ENCODE assay signal across 1 cellular context in the genomic region with DNA sequence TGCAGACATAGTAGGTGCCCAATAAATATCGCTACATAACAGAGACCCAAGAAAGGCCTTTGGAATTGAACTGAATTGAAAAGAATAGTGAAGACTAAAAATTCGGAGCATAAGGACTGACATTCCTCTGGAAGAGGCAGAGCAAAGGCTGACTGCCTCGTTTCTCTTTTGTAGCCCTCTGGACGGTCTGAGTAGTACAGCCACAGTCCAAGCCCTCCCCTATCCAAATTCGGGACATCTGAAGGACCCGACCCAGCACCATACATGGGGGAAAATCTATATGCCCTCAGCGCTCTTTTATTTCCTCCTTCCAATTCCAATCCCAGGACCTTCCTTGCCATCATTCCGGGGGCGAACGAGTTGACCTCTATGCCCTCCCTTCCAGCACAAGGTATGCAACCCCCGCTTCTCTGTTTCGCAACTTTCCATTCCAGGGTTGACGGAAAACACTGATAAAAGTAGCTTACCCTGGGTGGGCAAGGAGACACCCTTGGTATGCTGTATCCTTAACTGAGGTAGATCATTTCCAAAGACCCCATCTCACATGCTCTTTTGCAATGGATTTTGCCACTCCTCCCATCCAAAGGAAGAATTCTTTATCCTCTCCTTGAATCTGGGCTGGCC.
TF ChIP-seq lines count a peak whose summit lies in the region.

No MANE protein-coding gene starts in this region.

TF ChIP-seq in HepG2, 621 proteins besides CTCF, POLR2A, EP300 and RAD21 (continued from another document and continues in another):
- TF ChIP-seq PHF20 (CRISPR knock-in tag; IDR thresholded peaks at IDR 0.05): no peak
- TF ChIP-seq ZNF383 (CRISPR knock-in tag; IDR thresholded peaks at IDR 0.05; ENCODE audit: borderline replicate concordance): no peak
- TF ChIP-seq, protein P1, sequence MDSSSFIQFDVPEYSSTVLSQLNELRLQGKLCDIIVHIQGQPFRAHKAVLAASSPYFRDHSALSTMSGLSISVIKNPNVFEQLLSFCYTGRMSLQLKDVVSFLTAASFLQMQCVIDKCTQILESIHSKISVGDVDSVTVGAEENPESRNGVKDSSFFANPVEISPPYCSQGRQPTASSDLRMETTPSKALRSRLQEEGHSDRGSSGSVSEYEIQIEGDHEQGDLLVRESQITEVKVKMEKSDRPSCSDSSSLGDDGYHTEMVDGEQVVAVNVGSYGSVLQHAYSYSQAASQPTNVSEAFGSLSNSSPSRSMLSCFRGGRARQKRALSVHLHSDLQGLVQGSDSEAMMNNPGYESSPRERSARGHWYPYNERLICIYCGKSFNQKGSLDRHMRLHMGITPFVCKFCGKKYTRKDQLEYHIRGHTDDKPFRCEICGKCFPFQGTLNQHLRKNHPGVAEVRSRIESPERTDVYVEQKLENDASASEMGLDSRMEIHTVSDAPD (CRISPR knock-in tag; IDR thresholded peaks at IDR 0.05): no peak
- no peak for TF ChIP-seq LCORL (IDR thresholded peaks at IDR 0.05)
- TF ChIP-seq LCORL (CRISPR knock-in tag; IDR thresholded peaks at IDR 0.05): 0 out of 2 replicates have a peak, but pooled peaks have one; percentile 27
- no peak for TF ChIP-seq ARNTL (CRISPR knock-in tag; IDR thresholded peaks at IDR 0.05)
- TF ChIP-seq, protein P2, sequence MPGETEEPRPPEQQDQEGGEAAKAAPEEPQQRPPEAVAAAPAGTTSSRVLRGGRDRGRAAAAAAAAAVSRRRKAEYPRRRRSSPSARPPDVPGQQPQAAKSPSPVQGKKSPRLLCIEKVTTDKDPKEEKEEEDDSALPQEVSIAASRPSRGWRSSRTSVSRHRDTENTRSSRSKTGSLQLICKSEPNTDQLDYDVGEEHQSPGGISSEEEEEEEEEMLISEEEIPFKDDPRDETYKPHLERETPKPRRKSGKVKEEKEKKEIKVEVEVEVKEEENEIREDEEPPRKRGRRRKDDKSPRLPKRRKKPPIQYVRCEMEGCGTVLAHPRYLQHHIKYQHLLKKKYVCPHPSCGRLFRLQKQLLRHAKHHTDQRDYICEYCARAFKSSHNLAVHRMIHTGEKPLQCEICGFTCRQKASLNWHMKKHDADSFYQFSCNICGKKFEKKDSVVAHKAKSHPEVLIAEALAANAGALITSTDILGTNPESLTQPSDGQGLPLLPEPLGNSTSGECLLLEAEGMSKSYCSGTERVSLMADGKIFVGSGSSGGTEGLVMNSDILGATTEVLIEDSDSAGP (CRISPR knock-in tag; IDR thresholded peaks at IDR 0.05; ENCODE audit: borderline replicate concordance): no peak
- TF ChIP-seq KDM2A (CRISPR knock-in tag; IDR thresholded peaks at IDR 0.05; ENCODE audit: borderline replicate concordance, low read depth): no peak
- TF ChIP-seq, protein P3, sequence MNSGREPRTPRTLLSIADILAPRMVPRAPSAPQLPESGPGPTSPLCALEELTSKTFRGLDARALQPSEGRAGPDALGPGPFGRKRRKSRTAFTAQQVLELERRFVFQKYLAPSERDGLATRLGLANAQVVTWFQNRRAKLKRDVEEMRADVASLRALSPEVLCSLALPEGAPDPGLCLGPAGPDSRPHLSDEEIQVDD (CRISPR knock-in tag; IDR thresholded peaks at IDR 0.05; ENCODE audit: borderline replicate concordance): no peak
- no peak for TF ChIP-seq BRD4 (CRISPR knock-in tag; IDR thresholded peaks at IDR 0.05)
- TF ChIP-seq, protein P4, sequence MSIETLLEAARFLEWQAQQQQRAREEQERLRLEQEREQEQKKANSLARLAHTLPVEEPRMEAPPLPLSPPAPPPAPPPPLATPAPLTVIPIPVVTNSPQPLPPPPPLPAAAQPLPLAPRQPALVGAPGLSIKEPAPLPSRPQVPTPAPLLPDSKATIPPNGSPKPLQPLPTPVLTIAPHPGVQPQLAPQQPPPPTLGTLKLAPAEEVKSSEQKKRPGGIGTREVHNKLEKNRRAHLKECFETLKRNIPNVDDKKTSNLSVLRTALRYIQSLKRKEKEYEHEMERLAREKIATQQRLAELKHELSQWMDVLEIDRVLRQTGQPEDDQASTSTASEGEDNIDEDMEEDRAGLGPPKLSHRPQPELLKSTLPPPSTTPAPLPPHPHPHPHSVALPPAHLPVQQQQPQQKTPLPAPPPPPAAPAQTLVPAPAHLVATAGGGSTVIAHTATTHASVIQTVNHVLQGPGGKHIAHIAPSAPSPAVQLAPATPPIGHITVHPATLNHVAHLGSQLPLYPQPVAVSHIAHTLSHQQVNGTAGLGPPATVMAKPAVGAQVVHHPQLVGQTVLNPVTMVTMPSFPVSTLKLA (IDR thresholded peaks at IDR 0.05): no peak
- no peak for TF ChIP-seq ZNF670 (CRISPR knock-in tag; IDR thresholded peaks at IDR 0.05; ENCODE audit: borderline replicate concordance)
- TF ChIP-seq, protein P5, sequence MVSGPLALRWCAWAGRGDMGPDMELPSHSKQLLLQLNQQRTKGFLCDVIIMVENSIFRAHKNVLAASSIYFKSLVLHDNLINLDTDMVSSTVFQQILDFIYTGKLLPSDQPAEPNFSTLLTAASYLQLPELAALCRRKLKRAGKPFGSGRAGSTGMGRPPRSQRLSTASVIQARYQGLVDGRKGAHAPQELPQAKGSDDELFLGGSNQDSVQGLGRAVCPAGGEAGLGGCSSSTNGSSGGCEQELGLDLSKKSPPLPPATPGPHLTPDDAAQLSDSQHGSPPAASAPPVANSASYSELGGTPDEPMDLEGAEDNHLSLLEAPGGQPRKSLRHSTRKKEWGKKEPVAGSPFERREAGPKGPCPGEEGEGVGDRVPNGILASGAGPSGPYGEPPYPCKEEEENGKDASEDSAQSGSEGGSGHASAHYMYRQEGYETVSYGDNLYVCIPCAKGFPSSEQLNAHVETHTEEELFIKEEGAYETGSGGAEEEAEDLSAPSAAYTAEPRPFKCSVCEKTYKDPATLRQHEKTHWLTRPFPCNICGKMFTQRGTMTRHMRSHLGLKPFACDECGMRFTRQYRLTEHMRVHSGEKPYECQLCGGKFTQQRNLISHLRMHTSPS (CRISPR knock-in tag; IDR thresholded peaks at IDR 0.05; ENCODE audit: low read depth): no peak
- no peak for TF ChIP-seq MAF1 (CRISPR knock-in tag; IDR thresholded peaks at IDR 0.05; ENCODE audit: borderline replicate concordance)
- TF ChIP-seq, protein P6, sequence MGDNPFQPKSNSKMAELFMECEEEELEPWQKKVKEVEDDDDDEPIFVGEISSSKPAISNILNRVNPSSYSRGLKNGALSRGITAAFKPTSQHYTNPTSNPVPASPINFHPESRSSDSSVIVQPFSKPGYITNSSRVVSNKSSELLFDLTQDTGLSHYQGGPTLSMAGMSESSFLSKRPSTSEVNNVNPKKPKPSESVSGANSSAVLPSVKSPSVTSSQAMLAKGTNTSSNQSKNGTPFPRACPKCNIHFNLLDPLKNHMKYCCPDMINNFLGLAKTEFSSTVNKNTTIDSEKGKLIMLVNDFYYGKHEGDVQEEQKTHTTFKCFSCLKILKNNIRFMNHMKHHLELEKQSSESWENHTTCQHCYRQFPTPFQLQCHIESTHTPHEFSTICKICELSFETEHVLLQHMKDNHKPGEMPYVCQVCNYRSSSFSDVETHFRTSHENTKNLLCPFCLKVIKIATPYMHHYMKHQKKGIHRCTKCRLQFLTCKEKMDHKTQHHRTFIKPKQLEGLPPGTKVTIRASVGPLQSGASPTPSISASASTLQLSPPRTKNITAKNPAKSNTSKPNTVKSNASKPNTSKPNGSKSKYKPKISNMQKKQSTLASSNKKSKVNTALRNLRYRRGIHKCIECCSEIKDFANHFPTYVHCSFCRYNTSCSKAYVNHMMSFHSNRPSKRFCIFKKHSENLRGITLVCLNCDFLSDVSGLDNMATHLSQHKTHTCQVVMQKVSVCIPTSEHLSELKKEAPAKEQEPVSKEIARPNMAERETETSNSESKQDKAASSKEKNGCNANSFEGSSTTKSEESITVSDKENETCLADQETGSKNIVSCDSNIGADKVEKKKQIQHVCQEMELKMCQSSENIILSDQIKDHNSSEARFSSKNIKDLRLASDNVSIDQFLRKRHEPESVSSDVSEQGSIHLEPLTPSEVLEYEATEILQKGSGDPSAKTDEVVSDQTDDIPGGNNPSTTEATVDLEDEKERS (CRISPR knock-in tag; IDR thresholded peaks at IDR 0.05): no peak
- TF ChIP-seq CEBPB (IDR thresholded peaks at IDR 0.05; ENCODE audit: borderline replicate concordance, low read depth, low read length): peak; percentile 77
- TF ChIP-seq, protein P7, sequence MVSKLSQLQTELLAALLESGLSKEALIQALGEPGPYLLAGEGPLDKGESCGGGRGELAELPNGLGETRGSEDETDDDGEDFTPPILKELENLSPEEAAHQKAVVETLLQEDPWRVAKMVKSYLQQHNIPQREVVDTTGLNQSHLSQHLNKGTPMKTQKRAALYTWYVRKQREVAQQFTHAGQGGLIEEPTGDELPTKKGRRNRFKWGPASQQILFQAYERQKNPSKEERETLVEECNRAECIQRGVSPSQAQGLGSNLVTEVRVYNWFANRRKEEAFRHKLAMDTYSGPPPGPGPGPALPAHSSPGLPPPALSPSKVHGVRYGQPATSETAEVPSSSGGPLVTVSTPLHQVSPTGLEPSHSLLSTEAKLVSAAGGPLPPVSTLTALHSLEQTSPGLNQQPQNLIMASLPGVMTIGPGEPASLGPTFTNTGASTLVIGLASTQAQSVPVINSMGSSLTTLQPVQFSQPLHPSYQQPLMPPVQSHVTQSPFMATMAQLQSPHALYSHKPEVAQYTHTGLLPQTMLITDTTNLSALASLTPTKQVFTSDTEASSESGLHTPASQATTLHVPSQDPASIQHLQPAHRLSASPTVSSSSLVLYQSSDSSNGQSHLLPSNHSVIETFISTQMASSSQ (IDR thresholded peaks at IDR 0.05; ENCODE audit: low read depth): no peak
- TF ChIP-seq, protein P7 (CRISPR knock-in tag; IDR thresholded peaks at IDR 0.05; ENCODE audit: borderline replicate concordance): no peak
- no peak for TF ChIP-seq ATM (IDR thresholded peaks at IDR 0.05; ENCODE audit: borderline replicate concordance)
- TF ChIP-seq, protein P8, sequence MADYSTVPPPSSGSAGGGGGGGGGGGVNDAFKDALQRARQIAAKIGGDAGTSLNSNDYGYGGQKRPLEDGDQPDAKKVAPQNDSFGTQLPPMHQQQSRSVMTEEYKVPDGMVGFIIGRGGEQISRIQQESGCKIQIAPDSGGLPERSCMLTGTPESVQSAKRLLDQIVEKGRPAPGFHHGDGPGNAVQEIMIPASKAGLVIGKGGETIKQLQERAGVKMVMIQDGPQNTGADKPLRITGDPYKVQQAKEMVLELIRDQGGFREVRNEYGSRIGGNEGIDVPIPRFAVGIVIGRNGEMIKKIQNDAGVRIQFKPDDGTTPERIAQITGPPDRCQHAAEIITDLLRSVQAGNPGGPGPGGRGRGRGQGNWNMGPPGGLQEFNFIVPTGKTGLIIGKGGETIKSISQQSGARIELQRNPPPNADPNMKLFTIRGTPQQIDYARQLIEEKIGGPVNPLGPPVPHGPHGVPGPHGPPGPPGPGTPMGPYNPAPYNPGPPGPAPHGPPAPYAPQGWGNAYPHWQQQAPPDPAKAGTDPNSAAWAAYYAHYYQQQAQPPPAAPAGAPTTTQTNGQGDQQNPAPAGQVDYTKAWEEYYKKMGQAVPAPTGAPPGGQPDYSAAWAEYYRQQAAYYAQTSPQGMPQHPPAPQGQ (CRISPR knock-in tag; IDR thresholded peaks at IDR 0.05; ENCODE audit: borderline replicate concordance): no peak
- no peak for TF ChIP-seq NR2F6 (IDR thresholded peaks at IDR 0.05)
- peak; percentile 67 for TF ChIP-seq NR2F6 (CRISPR knock-in tag; IDR thresholded peaks at IDR 0.05)
- TF ChIP-seq, protein P9, sequence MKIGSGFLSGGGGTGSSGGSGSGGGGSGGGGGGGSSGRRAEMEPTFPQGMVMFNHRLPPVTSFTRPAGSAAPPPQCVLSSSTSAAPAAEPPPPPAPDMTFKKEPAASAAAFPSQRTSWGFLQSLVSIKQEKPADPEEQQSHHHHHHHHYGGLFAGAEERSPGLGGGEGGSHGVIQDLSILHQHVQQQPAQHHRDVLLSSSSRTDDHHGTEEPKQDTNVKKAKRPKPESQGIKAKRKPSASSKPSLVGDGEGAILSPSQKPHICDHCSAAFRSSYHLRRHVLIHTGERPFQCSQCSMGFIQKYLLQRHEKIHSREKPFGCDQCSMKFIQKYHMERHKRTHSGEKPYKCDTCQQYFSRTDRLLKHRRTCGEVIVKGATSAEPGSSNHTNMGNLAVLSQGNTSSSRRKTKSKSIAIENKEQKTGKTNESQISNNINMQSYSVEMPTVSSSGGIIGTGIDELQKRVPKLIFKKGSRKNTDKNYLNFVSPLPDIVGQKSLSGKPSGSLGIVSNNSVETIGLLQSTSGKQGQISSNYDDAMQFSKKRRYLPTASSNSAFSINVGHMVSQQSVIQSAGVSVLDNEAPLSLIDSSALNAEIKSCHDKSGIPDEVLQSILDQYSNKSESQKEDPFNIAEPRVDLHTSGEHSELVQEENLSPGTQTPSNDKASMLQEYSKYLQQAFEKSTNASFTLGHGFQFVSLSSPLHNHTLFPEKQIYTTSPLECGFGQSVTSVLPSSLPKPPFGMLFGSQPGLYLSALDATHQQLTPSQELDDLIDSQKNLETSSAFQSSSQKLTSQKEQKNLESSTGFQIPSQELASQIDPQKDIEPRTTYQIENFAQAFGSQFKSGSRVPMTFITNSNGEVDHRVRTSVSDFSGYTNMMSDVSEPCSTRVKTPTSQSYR (CRISPR knock-in tag; IDR thresholded peaks at IDR 0.05; ENCODE audit: borderline replicate concordance): peak; percentile 33; the same call in 1 of the 2 replicates
- TF ChIP-seq, protein P10, sequence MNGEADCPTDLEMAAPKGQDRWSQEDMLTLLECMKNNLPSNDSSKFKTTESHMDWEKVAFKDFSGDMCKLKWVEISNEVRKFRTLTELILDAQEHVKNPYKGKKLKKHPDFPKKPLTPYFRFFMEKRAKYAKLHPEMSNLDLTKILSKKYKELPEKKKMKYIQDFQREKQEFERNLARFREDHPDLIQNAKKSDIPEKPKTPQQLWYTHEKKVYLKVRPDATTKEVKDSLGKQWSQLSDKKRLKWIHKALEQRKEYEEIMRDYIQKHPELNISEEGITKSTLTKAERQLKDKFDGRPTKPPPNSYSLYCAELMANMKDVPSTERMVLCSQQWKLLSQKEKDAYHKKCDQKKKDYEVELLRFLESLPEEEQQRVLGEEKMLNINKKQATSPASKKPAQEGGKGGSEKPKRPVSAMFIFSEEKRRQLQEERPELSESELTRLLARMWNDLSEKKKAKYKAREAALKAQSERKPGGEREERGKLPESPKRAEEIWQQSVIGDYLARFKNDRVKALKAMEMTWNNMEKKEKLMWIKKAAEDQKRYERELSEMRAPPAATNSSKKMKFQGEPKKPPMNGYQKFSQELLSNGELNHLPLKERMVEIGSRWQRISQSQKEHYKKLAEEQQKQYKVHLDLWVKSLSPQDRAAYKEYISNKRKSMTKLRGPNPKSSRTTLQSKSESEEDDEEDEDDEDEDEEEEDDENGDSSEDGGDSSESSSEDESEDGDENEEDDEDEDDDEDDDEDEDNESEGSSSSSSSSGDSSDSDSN (CRISPR knock-in tag; IDR thresholded peaks at IDR 0.05): no peak
- no peak for TF ChIP-seq ZNF317 (CRISPR knock-in tag; IDR thresholded peaks at IDR 0.05)
- peak; percentile 57 for TF ChIP-seq CEBPG (CRISPR knock-in tag; IDR thresholded peaks at IDR 0.05)
